ENCODE assay signal across 8 cellular contexts in genomic region chrX:74382613-74383012, GRCh38. TPM values are rescaled to one million over a fixed set of nuclear protein-coding genes. Genes with fewer than 3 reads are reported as not detected.
DNase-seq lines count a peak whose midpoint lies in the region; ATAC-seq and TF ChIP-seq lines count a peak whose summit lies in the region.

No MANE protein-coding gene starts in this region.

- H3K36me3 ChIP-seq in osteoblast (ENCODE audit: insufficient read depth, low read length) = no peaks in the 10 kb centered on the region
- H3K36me3 ChIP-seq in transverse colon = no peaks in the 10 kb centered on the region

- TF ChIP-seq POLR2A in transverse colon (IDR thresholded peaks at IDR 0.05) = no peak

- no peak for TF ChIP-seq EP300 in transverse colon (IDR thresholded peaks at IDR 0.05; ENCODE audit: low read depth)

- peak; percentile 44 to 51 for DNase-seq in AML-193 (lab: John Stamatoyannopoulos, UW)
- DNase-seq in HUDEP-2 (lab: John Stamatoyannopoulos, UW; ENCODE audit: unreplicated experiment in 76 of 76) = peak in 55 of 76 experiments; percentile 0 to 63 (median 15)
- peak; percentile 55 for DNase-seq in RWPE1 (ENCODE audit: low spot score)
- DNase-seq in activated T-helper 2 cell treated with anti-CD3 and anti-CD28 coated beads, Interferon-gamma antibody, Interleukin-2, Interleukin-4, amounts not matched to agents 10 μg/mL and 5 μg/mL and 100 μg/mL, durations not matched to agents 14 hours and 24 hours and 36 hours (ENCODE audit: low spot score) = peak; percentile 21
- peak; percentile 35 to 77 for DNase-seq in foreskin fibroblast
- DNase-seq in osteoblast (ENCODE audit: insufficient read length, low spot score, missing footprints) = peak; percentile 78
- peak; percentile 70 for DNase-seq in transverse colon

- H3K4me3 ChIP-seq in foreskin fibroblast (ENCODE audit: low read depth in 1 of 2, low read length in 2 of 2) = no peak overlapping the region
- H3K4me3 ChIP-seq in osteoblast (ENCODE audit: insufficient read depth, low read length) = no peak overlapping the region
- H3K4me3 ChIP-seq in transverse colon = no peak overlapping the region

- no peak overlapping the region for H3K4me3 Mint-ChIP-seq in activated T-helper 2 cell treated with anti-CD3 and anti-CD28 coated beads, Interferon-gamma antibody, Interleukin-2, Interleukin-4, amounts not matched to agents 10 μg/mL and 5 μg/mL and 100 μg/mL, durations not matched to agents 14 hours and 24 hours and 36 hours (ENCODE audit: low read depth)

- no peaks in the 10 kb centered on the region for H3K79me2 ChIP-seq in osteoblast (ENCODE audit: insufficient read depth, low read length)

- peaks cover 3% of the 10 kb centered on the region for H3K27me3 ChIP-seq in osteoblast (ENCODE audit: insufficient read depth, low read length)
- no peaks in the 10 kb centered on the region for H3K27me3 ChIP-seq in transverse colon

- no peaks in the 10 kb centered on the region for H4K20me1 ChIP-seq in osteoblast (ENCODE audit: insufficient read depth, low read length)

- peaks cover 2% of the 10 kb centered on the region for H3K4me1 Mint-ChIP-seq in activated T-helper 2 cell treated with anti-CD3 and anti-CD28 coated beads, Interferon-gamma antibody, Interleukin-2, Interleukin-4, amounts not matched to agents 10 μg/mL and 5 μg/mL and 100 μg/mL, durations not matched to agents 14 hours and 24 hours and 36 hours (ENCODE audit: low read depth)

- H3K27me3 Mint-ChIP-seq in activated T-helper 2 cell treated with anti-CD3 and anti-CD28 coated beads, Interferon-gamma antibody, Interleukin-2, Interleukin-4, amounts not matched to agents 10 μg/mL and 5 μg/mL and 100 μg/mL, durations not matched to agents 14 hours and 24 hours and 36 hours (ENCODE audit: low read depth) = no peaks in the 10 kb centered on the region

- no peaks in the 10 kb centered on the region for H3K36me3 Mint-ChIP-seq in activated T-helper 2 cell treated with anti-CD3 and anti-CD28 coated beads, Interferon-gamma antibody, Interleukin-2, Interleukin-4, amounts not matched to agents 10 μg/mL and 5 μg/mL and 100 μg/mL, durations not matched to agents 14 hours and 24 hours and 36 hours (ENCODE audit: low read depth)

- ATAC-seq in GM18870 (IDR thresholded peaks at IDR 0.05; ENCODE audit: unreplicated experiment) = peak; percentile 86

- H3K4me2 ChIP-seq in osteoblast (ENCODE audit: insufficient read depth, low read length) = no peak overlapping the region

- H2AFZ ChIP-seq in osteoblast (ENCODE audit: low read length) = peak overlapping the region; percentile 29

- TF ChIP-seq CTCF in RWPE1 (conservative IDR thresholded peaks at IDR 0.05; ENCODE audit: low read depth) = peak; percentile 62
- peak; percentile 77 for TF ChIP-seq CTCF in foreskin fibroblast (IDR thresholded peaks at IDR 0.05; ENCODE audit: low read depth, low read length)
- TF ChIP-seq CTCF in osteoblast (IDR thresholded peaks at IDR 0.05; ENCODE audit: extremely low read depth, low read depth, low read length) = peak; percentile 90
- peak; percentile 54 to 83 (median 63) for TF ChIP-seq CTCF in transverse colon (IDR thresholded peaks at IDR 0.05)

- H3K27ac ChIP-seq in RWPE1 (no peak overlapping the region), osteoblast (ENCODE audit: low read depth, low read length) (no peak overlapping the region), transverse colon (no peak overlapping the region)

- CTCF ChIA-PET in RWPE1 (lab: Yijun Ruan, JAX) = interaction anchor here (0.6 to 1.2 kb wide), 6 partner anchors 11 to 69 kb away, joined by 3 to 9 read pairs (median 4); no protein-coding TSS in a partner anchor

- no peak overlapping the region for H3K27ac Mint-ChIP-seq in activated T-helper 2 cell treated with anti-CD3 and anti-CD28 coated beads, Interferon-gamma antibody, Interleukin-2, Interleukin-4, amounts not matched to agents 10 μg/mL and 5 μg/mL and 100 μg/mL, durations not matched to agents 14 hours and 24 hours and 36 hours

- no peaks in the 10 kb centered on the region for H3K9me3 ChIP-seq in osteoblast (ENCODE audit: low read depth, low read length)
- no peaks in the 10 kb centered on the region for H3K9me3 ChIP-seq in transverse colon

- H3K4me1 ChIP-seq in osteoblast (ENCODE audit: insufficient read depth, low read length) (no peaks in the 10 kb centered on the region), transverse colon (no peaks in the 10 kb centered on the region)

- 0% methylated on average over 2 of the region's 2 CpGs; no CpG with 5 or more reads in 1 of the 2 donors for WGBS in transverse colon (ENCODE audit: low coverage in 1 of 2), 2 donors

- H3K9me3 Mint-ChIP-seq in activated T-helper 2 cell treated with anti-CD3 and anti-CD28 coated beads, Interferon-gamma antibody, Interleukin-2, Interleukin-4, amounts not matched to agents 10 μg/mL and 5 μg/mL and 100 μg/mL, durations not matched to agents 14 hours and 24 hours and 36 hours = no peaks in the 10 kb centered on the region

- intact Hi-C loops in activated T-helper 2 cell treated with anti-CD3 and anti-CD28 coated beads, Interferon-gamma antibody, Interleukin-2, Interleukin-4, amounts not matched to agents 10 μg/mL and 5 μg/mL and 100 μg/mL, durations not matched to agents 14 hours and 24 hours and 36 hours (cut with micrococcal nuclease) = loop anchor here (1.0 to 5.0 kb wide), 2 partner anchors 75 to 168 kb away; no protein-coding TSS in a partner anchor
- intact Hi-C loops in transverse colon (cut with DNase I; ENCODE audit: low total_unique reads) = loop anchor here (10.0 kb wide), 1 partner anchor 162 kb away; no protein-coding TSS in a partner anchor

- in situ Hi-C loops in transverse colon (cut with MboI; ENCODE audit: low pct_ligation_motif_present in 1 of 4, low pct_unique_long_range_greater_than_20kb in 1 of 4, low sequenced_read_pairs in 3 of 4) = loop anchor here in 1 of 4 donors (25.0 kb wide), 1 partner anchor 155 kb away; no protein-coding TSS in a partner anchor

- POLR2A ChIA-PET in RWPE1 (lab: Yijun Ruan, JAX; ENCODE audit: low non-redundant PET) = no interaction called here

RNA-seq across cellular contexts. Expression of gene SLC16A2, which starts 38.7 kb away (rescaled TPM):
- total RNA-seq in activated T-helper 2 cell treated with anti-CD3 and anti-CD28 coated beads, Interferon-gamma antibody, Interleukin-2, Interleukin-4, amounts not matched to agents 10 μg/mL and 5 μg/mL and 100 μg/mL, durations not matched to agents 14 hours and 24 hours and 36 hours = 1.1 and 1.5 TPM in 2 replicates
- total RNA-seq in osteoblast (11.6 and 15.6 TPM in 2 replicates), transverse colon (10 to 100 TPM in 1 of 4 donors, 1 to 10 TPM in 3; 1.7 to 16.8 (median 5.5) TPM)

Comparison
In these comparisons a context has a peak if more than half of its experiments do, and no peak if none do; other contexts are left out.
1. DNase-seq: peak in every context shown above with its lines; median percentile 78 in osteoblast; 70 in transverse colon; 56 in foreskin fibroblast; 55 in RWPE1; 48 in AML-193; 21 in activated T-helper 2 cell treated with anti-CD3 and anti-CD28 coated beads, Interferon-gamma antibody, Interleukin-2, Interleukin-4, amounts not matched to agents 10 μg/mL and 5 μg/mL and 100 μg/mL, durations not matched to agents 14 hours and 24 hours and 36 hours; 15 in HUDEP-2.